In genomic region chr9:133494636-133495326, GRCh38 we compare ENCODE assay signal across 2 cellular contexts.
TF ChIP-seq lines count a peak whose summit lies in the region.

No MANE protein-coding gene starts in this region.

TF ChIP-seq in HEK293, 187 proteins besides CTCF, POLR2A, EP300 and RAD21:
- TF ChIP-seq ZNF221 (tag by site-specific recombination; IDR thresholded peaks at IDR 0.05; ENCODE audit: borderline replicate concordance) (no peak), ZNF239 (tag by site-specific recombination; IDR thresholded peaks at IDR 0.05) (no peak), ZNF610 (tag by site-specific recombination; IDR thresholded peaks at IDR 0.05; ENCODE audit: borderline replicate concordance) (no peak), ZFP69B (tag by site-specific recombination; IDR thresholded peaks at IDR 0.05) (no peak), ZIC2 (tag by site-specific recombination; IDR thresholded peaks at IDR 0.05) (peak; percentile 83)

TF ChIP-seq in HepG2, 621 proteins besides CTCF, POLR2A, EP300 and RAD21:
- no peak for TF ChIP-seq ZNF746 (CRISPR knock-in tag; IDR thresholded peaks at IDR 0.05)
- peak; percentile 84 for TF ChIP-seq RARA (CRISPR knock-in tag; IDR thresholded peaks at IDR 0.05)
- TF ChIP-seq, protein P1, sequence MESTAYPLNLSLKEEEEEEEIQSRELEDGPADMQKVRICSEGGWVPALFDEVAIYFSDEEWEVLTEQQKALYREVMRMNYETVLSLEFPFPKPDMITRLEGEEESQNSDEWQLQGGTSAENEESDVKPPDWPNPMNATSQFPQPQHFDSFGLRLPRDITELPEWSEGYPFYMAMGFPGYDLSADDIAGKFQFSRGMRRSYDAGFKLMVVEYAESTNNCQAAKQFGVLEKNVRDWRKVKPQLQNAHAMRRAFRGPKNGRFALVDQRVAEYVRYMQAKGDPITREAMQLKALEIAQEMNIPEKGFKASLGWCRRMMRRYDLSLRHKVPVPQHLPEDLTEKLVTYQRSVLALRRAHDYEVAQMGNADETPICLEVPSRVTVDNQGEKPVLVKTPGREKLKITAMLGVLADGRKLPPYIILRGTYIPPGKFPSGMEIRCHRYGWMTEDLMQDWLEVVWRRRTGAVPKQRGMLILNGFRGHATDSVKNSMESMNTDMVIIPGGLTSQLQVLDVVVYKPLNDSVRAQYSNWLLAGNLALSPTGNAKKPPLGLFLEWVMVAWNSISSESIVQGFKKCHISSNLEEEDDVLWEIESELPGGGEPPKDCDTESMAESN (CRISPR knock-in tag; conservative IDR thresholded peaks at IDR 0.05), result no peak
- TF ChIP-seq RXRA (CRISPR knock-in tag; IDR thresholded peaks at IDR 0.05), result peak; percentile 50; the same call in 1 of the 2 replicates
- TF ChIP-seq ZNF768 (CRISPR knock-in tag; IDR thresholded peaks at IDR 0.05), result no peak
- TF ChIP-seq, protein P2, sequence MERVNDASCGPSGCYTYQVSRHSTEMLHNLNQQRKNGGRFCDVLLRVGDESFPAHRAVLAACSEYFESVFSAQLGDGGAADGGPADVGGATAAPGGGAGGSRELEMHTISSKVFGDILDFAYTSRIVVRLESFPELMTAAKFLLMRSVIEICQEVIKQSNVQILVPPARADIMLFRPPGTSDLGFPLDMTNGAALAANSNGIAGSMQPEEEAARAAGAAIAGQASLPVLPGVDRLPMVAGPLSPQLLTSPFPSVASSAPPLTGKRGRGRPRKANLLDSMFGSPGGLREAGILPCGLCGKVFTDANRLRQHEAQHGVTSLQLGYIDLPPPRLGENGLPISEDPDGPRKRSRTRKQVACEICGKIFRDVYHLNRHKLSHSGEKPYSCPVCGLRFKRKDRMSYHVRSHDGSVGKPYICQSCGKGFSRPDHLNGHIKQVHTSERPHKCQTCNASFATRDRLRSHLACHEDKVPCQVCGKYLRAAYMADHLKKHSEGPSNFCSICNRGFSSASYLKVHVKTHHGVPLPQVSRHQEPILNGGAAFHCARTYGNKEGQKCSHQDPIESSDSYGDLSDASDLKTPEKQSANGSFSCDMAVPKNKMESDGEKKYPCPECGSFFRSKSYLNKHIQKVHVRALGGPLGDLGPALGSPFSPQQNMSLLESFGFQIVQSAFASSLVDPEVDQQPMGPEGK (CRISPR knock-in tag; IDR thresholded peaks at IDR 0.05), result peak; percentile 75
- no peak for TF ChIP-seq ZKSCAN5 (CRISPR knock-in tag; IDR thresholded peaks at IDR 0.05)
- peak; percentile 22; the same call in 1 of the 2 replicates for TF ChIP-seq BCL6 (CRISPR knock-in tag; IDR thresholded peaks at IDR 0.05)
